ENCODE assay signal across 8 cellular contexts in genomic region chr16:3065069-3065741, GRCh38. TPM values are rescaled to one million over a fixed set of nuclear protein-coding genes. Genes with fewer than 3 reads are reported as not detected.
DNase-seq lines count a peak whose midpoint lies in the region; ATAC-seq and TF ChIP-seq lines count a peak whose summit lies in the region.

TSS of gene IL32 (plus strand) at chr16:3065640. CDS start at chr16:3065812, 172 bp downstream.

- RAD21 ChIA-PET in HCT116 (lab: Charles Lee; ENCODE audit: low non-redundant PET in 1 of 2, low total read pairs in 2 of 2, uncharacterized antibody in 2 of 2, unreplicated experiment in 2 of 2): no interaction called here

- no peak within 1 kb of the TSS; the same call in 1 of the 2 replicates for H3K27ac ChIP-seq in HCT116 (ENCODE audit: low read depth, low read length)
- H3K27ac ChIP-seq in duodenal mucosa (ENCODE audit: low read depth, low read length): peak within 1 kb of the TSS; percentile 59
- peak within 1 kb of the TSS; percentile 78 to 87 (median 81) for H3K27ac ChIP-seq in transverse colon
- no peak within 1 kb of the TSS for H3K27ac ChIP-seq in OCI-LY7 (ENCODE audit: low read depth, low read length, poor library complexity, severe bottlenecking)

- H4K20me1 ChIP-seq in HCT116 (ENCODE audit: insufficient read depth) (no peaks in the 10 kb centered on the region), OCI-LY7 (ENCODE audit: insufficient read depth, low read length) (no peaks in the 10 kb centered on the region)

- TF ChIP-seq CTCF in HCT116 (IDR thresholded peaks at IDR 0.05 in 2 of 3, conservative IDR thresholded peaks at IDR 0.05 in 1 of 3; ENCODE audit: borderline replicate concordance in 1 of 3, insufficient read depth in 1 of 3, low read depth in 2 of 3, low read length in 2 of 3) (no peak), transverse colon (IDR thresholded peaks at IDR 0.05) (no peak), OCI-LY7 (conservative IDR thresholded peaks at IDR 0.05; ENCODE audit: low read length) (no peak)

- H3K4me1 ChIP-seq in HCT116 (ENCODE audit: control insufficient read depth in 1 of 2, insufficient read depth in 2 of 2, low read length in 2 of 2) (peaks cover 0 to 16% of the 10 kb centered on the region in 2 experiments; a peak in 1 of 4 replicates), duodenal mucosa (ENCODE audit: control insufficient read depth in 1 of 2, insufficient read depth in 2 of 2, low read length in 2 of 2) (peaks cover 19 to 26% of the 10 kb centered on the region in 2 donors), transverse colon (peaks cover 6 to 49% (median 29%) of the 10 kb centered on the region in 4 donors), OCI-LY7 (ENCODE audit: insufficient read depth, low read length, poor library complexity, severe bottlenecking) (no peaks in the 10 kb centered on the region)

- H3K9me3 ChIP-seq in HCT116 (ENCODE audit: control insufficient read depth in 1 of 2, insufficient read depth in 1 of 2, low read depth in 1 of 2, low read length in 2 of 2) (no peaks in the 10 kb centered on the region), duodenal mucosa (ENCODE audit: control insufficient read depth in 1 of 2, low read length in 2 of 2) (no peaks in the 10 kb centered on the region), transverse colon (no peaks in the 10 kb centered on the region), OCI-LY7 (ENCODE audit: low read length) (no peaks in the 10 kb centered on the region)

- ATAC-seq in HCT116 (peak; percentile 33; the same call in 1 of the 2 replicates), HG02759 (IDR thresholded peaks at IDR 0.05; ENCODE audit: unreplicated experiment) (no peak), HG03571 (IDR thresholded peaks at IDR 0.05; ENCODE audit: unreplicated experiment) (no peak)
- ATAC-seq in natural killer cell treated with Interleukin-12 subunit alpha and Interleukin-12 subunit beta and Interleukin-15 and Interleukin-18, amount 100 ng/mL, for 72 hours: peak; percentile 71 to 73

- no peaks in the 10 kb centered on the region for H3K36me3 ChIP-seq in HCT116 (ENCODE audit: control insufficient read depth in 1 of 2, insufficient read depth in 2 of 2, low read length in 2 of 2)
- peaks cover 0 to 11% of the 10 kb centered on the region in 2 donors for H3K36me3 ChIP-seq in duodenal mucosa (ENCODE audit: control insufficient read depth in 1 of 2, insufficient read depth in 2 of 2, low read length in 2 of 2)
- H3K36me3 ChIP-seq in transverse colon: no peaks in the 10 kb centered on the region
- H3K36me3 ChIP-seq in OCI-LY7 (ENCODE audit: insufficient read depth, low read length): no peaks in the 10 kb centered on the region

- BruUV-seq in HCT116 (replicated peaks; lab: Mats Ljungman, UMichigan): TSS peak; percentile 51
- no TSS peak for BruUV-seq in OCI-LY7 (replicated peaks; lab: Mats Ljungman, UMichigan)

- H3K9ac ChIP-seq in HCT116 (ENCODE audit: low read length): peak within 1 kb of the TSS; percentile 17; the same call in 1 of the 2 replicates
- H3K9ac ChIP-seq in duodenal mucosa (ENCODE audit: low read depth in 1 of 2, low read length in 2 of 2): peak within 1 kb of the TSS; percentile 55 to 89

- H3K4me1 Mint-ChIP-seq in natural killer cell treated with Interleukin-12 subunit alpha and Interleukin-12 subunit beta and Interleukin-15 and Interleukin-18, amount 100 ng/mL, for 72 hours (ENCODE audit: low read depth in 2 of 2): peaks cover 49 to 55% of the 10 kb centered on the region in 2 donors

- POLR2A ChIA-PET in HCT116 (lab: Charles Lee): no interaction called here
- POLR2A ChIA-PET in OCI-LY7 (lab: Charles Lee): no interaction called here

- H3K4me3 ChIP-seq in HCT116 (replicated peaks in 1 of 2; ENCODE audit: low read depth in 1 of 2, low read length in 2 of 2) (peak within 1 kb of the TSS; percentile 6 to 18; a peak in 2 of 4 replicates), duodenal mucosa (ENCODE audit: low read depth in 1 of 2, low read length in 2 of 2) (peak within 1 kb of the TSS; percentile 76), transverse colon (peak within 1 kb of the TSS; percentile 15 to 50 (median 26)), OCI-LY7 (ENCODE audit: low read depth, low read length, poor library complexity, severe bottlenecking) (no peak within 1 kb of the TSS)

- no peak for TF ChIP-seq EP300 in transverse colon (IDR thresholded peaks at IDR 0.05; ENCODE audit: low read depth)

- H3K4me2 ChIP-seq in HCT116 (ENCODE audit: low read length): peak within 1 kb of the TSS; percentile 3; the same call in 1 of the 2 replicates
- H3K4me2 ChIP-seq in OCI-LY7 (ENCODE audit: low read length): no peak within 1 kb of the TSS

- intact Hi-C loops in HCT116 (cut with micrococcal nuclease): no loop called here
- intact Hi-C loops in transverse colon (cut with DNase I; ENCODE audit: low total_unique reads): no loop called here
- intact Hi-C loops in OCI-LY7 (cut with micrococcal nuclease; ENCODE audit: unreplicated experiment): no loop called here

- H3K27me3 ChIP-seq in HCT116 (ENCODE audit: insufficient read depth, low read length): no peaks in the 10 kb centered on the region
- no peaks in the 10 kb centered on the region for H3K27me3 ChIP-seq in duodenal mucosa (ENCODE audit: control insufficient read depth in 1 of 2, insufficient read depth in 2 of 2, low read length in 2 of 2)
- no peaks in the 10 kb centered on the region for H3K27me3 ChIP-seq in transverse colon

- H3K4me3 Mint-ChIP-seq in natural killer cell treated with Interleukin-12 subunit alpha and Interleukin-12 subunit beta and Interleukin-15 and Interleukin-18, amount 100 ng/mL, for 72 hours: peak within 1 kb of the TSS; percentile 100

- no peaks in the 10 kb centered on the region for H3K9me2 ChIP-seq in HCT116 (ENCODE audit: insufficient read depth)
- H3K9me2 ChIP-seq in OCI-LY7 (ENCODE audit: insufficient read depth, low read length): no peaks in the 10 kb centered on the region

- DNase-seq in HCT116 (ENCODE audit: low read depth, low spot score) (no peak), transverse colon (peak; percentile 89), OCI-LY7 (ENCODE audit: low spot score) (no peak)
- DNase-seq in activated CD4-positive, alpha-beta T cell treated with anti-CD3 and anti-CD28 coated beads for 48 hours: peak; percentile 82
- no peak for DNase-seq in natural killer cell treated with Interleukin-12 subunit alpha and Interleukin-12 subunit beta and Interleukin-15 and Interleukin-18, amount 100 ng/mL, for 72 hours (ENCODE audit: low spot score)

- H3K27me3 Mint-ChIP-seq in natural killer cell treated with Interleukin-12 subunit alpha and Interleukin-12 subunit beta and Interleukin-15 and Interleukin-18, amount 100 ng/mL, for 72 hours: no peaks in the 10 kb centered on the region

- WGBS in transverse colon (ENCODE audit: low coverage in 1 of 2), 2 donors: 0 to 25% methylated on average over 1 to 12 of the region's 13 CpGs

- in situ Hi-C loops in transverse colon (cut with MboI; ENCODE audit: low pct_ligation_motif_present in 1 of 4, low pct_unique_long_range_greater_than_20kb in 1 of 4, low sequenced_read_pairs in 3 of 4): loop anchor here in 2 of 4 donors (10.0 kb wide), 1 partner anchor 60 kb away; no protein-coding TSS in a partner anchor

- TF ChIP-seq POLR2A in HCT116 (IDR thresholded peaks at IDR 0.05; ENCODE audit: borderline replicate concordance, extremely low read depth, insufficient read depth, insufficient read length) (no peak), transverse colon (IDR thresholded peaks at IDR 0.05) (peak; percentile 77)

- CTCF ChIA-PET in HCT116 (lab: Charles Lee) (no interaction called here), OCI-LY7 (lab: Charles Lee; ENCODE audit: unreplicated experiment) (no interaction called here)

- H3K79me2 ChIP-seq in HCT116 (ENCODE audit: insufficient read depth, low read length) (no peaks in the 10 kb centered on the region), OCI-LY7 (ENCODE audit: insufficient read depth, low read depth, low read length) (no peaks in the 10 kb centered on the region)

- no peaks in the 10 kb centered on the region for H3K9me3 Mint-ChIP-seq in natural killer cell treated with Interleukin-12 subunit alpha and Interleukin-12 subunit beta and Interleukin-15 and Interleukin-18, amount 100 ng/mL, for 72 hours

- H3K27ac Mint-ChIP-seq in natural killer cell treated with Interleukin-12 subunit alpha and Interleukin-12 subunit beta and Interleukin-15 and Interleukin-18, amount 100 ng/mL, for 72 hours: peak within 1 kb of the TSS; percentile 97 to 100

- peaks cover 22% of the 10 kb centered on the region for H3K36me3 Mint-ChIP-seq in natural killer cell treated with Interleukin-12 subunit alpha and Interleukin-12 subunit beta and Interleukin-15 and Interleukin-18, amount 100 ng/mL, for 72 hours

- H2AFZ ChIP-seq in HCT116 (ENCODE audit: low read depth, low read length, poor library complexity, severe bottlenecking) (no peak within 1 kb of the TSS), OCI-LY7 (ENCODE audit: low read length) (no peak within 1 kb of the TSS)

- no peak for TF ChIP-seq RAD21 in HCT116 (IDR thresholded peaks at IDR 0.05; ENCODE audit: low read depth)

TF ChIP-seq in HCT116, 20 proteins besides CTCF, POLR2A, EP300 and RAD21 (continues in another document):
- no peak for TF ChIP-seq SP1 (IDR thresholded peaks at IDR 0.05; ENCODE audit: low read depth)
- TF ChIP-seq ELF1 (IDR thresholded peaks at IDR 0.05; ENCODE audit: borderline replicate concordance, low read depth): no peak
- TF ChIP-seq, protein P1, sequence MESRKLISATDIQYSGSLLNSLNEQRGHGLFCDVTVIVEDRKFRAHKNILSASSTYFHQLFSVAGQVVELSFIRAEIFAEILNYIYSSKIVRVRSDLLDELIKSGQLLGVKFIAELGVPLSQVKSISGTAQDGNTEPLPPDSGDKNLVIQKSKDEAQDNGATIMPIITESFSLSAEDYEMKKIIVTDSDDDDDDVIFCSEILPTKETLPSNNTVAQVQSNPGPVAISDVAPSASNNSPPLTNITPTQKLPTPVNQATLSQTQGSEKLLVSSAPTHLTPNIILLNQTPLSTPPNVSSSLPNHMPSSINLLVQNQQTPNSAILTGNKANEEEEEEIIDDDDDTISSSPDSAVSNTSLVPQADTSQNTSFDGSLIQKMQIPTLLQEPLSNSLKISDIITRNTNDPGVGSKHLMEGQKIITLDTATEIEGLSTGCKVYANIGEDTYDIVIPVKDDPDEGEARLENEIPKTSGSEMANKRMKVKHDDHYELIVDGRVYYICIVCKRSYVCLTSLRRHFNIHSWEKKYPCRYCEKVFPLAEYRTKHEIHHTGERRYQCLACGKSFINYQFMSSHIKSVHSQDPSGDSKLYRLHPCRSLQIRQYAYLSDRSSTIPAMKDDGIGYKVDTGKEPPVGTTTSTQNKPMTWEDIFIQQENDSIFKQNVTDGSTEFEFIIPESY (IDR thresholded peaks at IDR 0.05; ENCODE audit: extremely low read depth, insufficient replicate concordance, low read length): no peak
- no peak for TF ChIP-seq ZFX (IDR thresholded peaks at IDR 0.05)
- TF ChIP-seq TCF7L2 (IDR thresholded peaks at IDR 0.05; ENCODE audit: borderline replicate concordance, extremely low read depth, insufficient read depth, insufficient read length): no peak

RNA-seq across cellular contexts. Expression of gene IL32, which starts in this region (rescaled TPM):
- total RNA-seq in HCT116 (2021; ENCODE audit: unreplicated experiment) (13.7 TPM), transverse colon (100 to 1,000 TPM in 3 of 4 donors, 10 to 100 TPM in 1; 21.9 to 720 (median 492) TPM), OCI-LY7 (2022) (not detected in 2 replicates)
- polyA plus RNA-seq in HCT116 (2012): 8.7 and 9.9 TPM in 2 replicates
- 1,000 to 10,000 TPM in 1 of 2 donors, 100 to 1,000 TPM in 1; 678 to 1,235 TPM for total RNA-seq in natural killer cell treated with Interleukin-12 subunit alpha and Interleukin-12 subunit beta and Interleukin-15 and Interleukin-18, amount 100 ng/mL, for 72 hours
- not detected in 2 replicates for total RNA-seq in OCI-LY7 (2014; rRNA removed; shearing (Covaris generic))

Comparison
In these comparisons a context has a peak if more than half of its experiments do, and no peak if none do; other contexts are left out.
1. RNA of gene IL32 (total RNA-seq): 678 to 1,235 TPM in natural killer cell treated with Interleukin-12 subunit alpha and Interleukin-12 subunit beta and Interleukin-15 and Interleukin-18, amount 100 ng/mL, for 72 hours, 21.9 to 720 TPM in transverse colon and 13.7 TPM in HCT116 (single experiment); not detected in OCI-LY7; every median in the first group is over 10 times any median in the second.
2. ATAC-seq: peak in HCT116 (single experiment) and natural killer cell treated with Interleukin-12 subunit alpha and Interleukin-12 subunit beta and Interleukin-15 and Interleukin-18, amount 100 ng/mL, for 72 hours (2 of 2); none in HG02759 (single experiment) and HG03571 (single experiment).
3. DNase-seq: peak in activated CD4-positive, alpha-beta T cell treated with anti-CD3 and anti-CD28 coated beads for 48 hours (single experiment) and transverse colon (single experiment); none in HCT116 (single experiment), natural killer cell treated with Interleukin-12 subunit alpha and Interleukin-12 subunit beta and Interleukin-15 and Interleukin-18, amount 100 ng/mL, for 72 hours (single experiment) and OCI-LY7 (single experiment).
4. H3K27ac ChIP-seq: peak in duodenal mucosa (single experiment) and transverse colon (4 of 4); none in HCT116 (single experiment) and OCI-LY7 (single experiment).